2 cellular contexts compared by ENCODE assay signal in the genomic region with DNA sequence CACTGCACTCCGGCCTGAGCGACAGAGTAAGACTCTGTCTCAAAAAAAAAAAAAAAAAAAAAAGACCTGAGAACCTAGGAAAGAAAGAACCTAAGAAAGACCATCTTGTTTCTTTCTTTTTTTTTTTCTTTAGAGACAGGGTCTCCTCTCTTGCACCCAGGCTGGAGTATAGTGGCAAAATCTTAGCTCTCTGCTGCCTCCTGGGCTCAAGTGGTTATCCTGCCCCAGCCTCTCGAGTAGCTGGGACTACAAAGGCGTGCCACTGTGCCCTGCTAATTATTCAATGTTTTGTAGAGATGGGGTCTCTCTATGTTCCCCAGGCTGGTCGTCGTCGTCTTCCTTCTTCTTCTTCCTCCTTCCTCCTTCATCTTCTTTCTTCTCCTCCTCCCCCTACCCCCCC.
TF ChIP-seq lines count a peak whose summit lies in the region.

No MANE protein-coding gene starts in this region.

TF ChIP-seq in GM23338, 12 proteins besides CTCF, POLR2A, EP300 and RAD21:
- TF ChIP-seq NANOG (IDR thresholded peaks at IDR 0.05; ENCODE audit: borderline replicate concordance) (no peak), JUNB (IDR thresholded peaks at IDR 0.05; ENCODE audit: unreplicated experiment) (no peak)

TF ChIP-seq in SK-N-SH, 30 proteins besides CTCF, POLR2A, EP300 and RAD21:
- TF ChIP-seq FOSL2 (IDR thresholded peaks at IDR 0.05; ENCODE audit: borderline replicate concordance, low read depth) (no peak), CHD2 (IDR thresholded peaks at IDR 0.05; ENCODE audit: low read length, partially characterized antibody) (no peak), SMC3 (IDR thresholded peaks at IDR 0.05; ENCODE audit: low read depth, low read length) (no peak), RCOR1 (IDR thresholded peaks at IDR 0.05; ENCODE audit: low read length) (no peak), USF2 (IDR thresholded peaks at IDR 0.05; ENCODE audit: borderline replicate concordance, low read depth, low read length) (no peak), RXRA (IDR thresholded peaks at IDR 0.05; ENCODE audit: borderline replicate concordance, low read depth) (no peak), GABPA (IDR thresholded peaks at IDR 0.05; ENCODE audit: low read depth) (no peak), MAX (IDR thresholded peaks at IDR 0.05; ENCODE audit: low read depth) (no peak), YY1 (IDR thresholded peaks at IDR 0.05; ENCODE audit: low read depth) (no peak), JUND (IDR thresholded peaks at IDR 0.05) (no peak), NFIC (IDR thresholded peaks at IDR 0.05; ENCODE audit: borderline replicate concordance) (no peak), MXI1 (IDR thresholded peaks at IDR 0.05; ENCODE audit: low read depth, low read length) (no peak), FOXJ3 (CRISPR knock-in tag; IDR thresholded peaks at IDR 0.05) (no peak), NRF1 (IDR thresholded peaks at IDR 0.05; ENCODE audit: low read depth, low read length) (no peak)
- TF ChIP-seq, protein P1, sequence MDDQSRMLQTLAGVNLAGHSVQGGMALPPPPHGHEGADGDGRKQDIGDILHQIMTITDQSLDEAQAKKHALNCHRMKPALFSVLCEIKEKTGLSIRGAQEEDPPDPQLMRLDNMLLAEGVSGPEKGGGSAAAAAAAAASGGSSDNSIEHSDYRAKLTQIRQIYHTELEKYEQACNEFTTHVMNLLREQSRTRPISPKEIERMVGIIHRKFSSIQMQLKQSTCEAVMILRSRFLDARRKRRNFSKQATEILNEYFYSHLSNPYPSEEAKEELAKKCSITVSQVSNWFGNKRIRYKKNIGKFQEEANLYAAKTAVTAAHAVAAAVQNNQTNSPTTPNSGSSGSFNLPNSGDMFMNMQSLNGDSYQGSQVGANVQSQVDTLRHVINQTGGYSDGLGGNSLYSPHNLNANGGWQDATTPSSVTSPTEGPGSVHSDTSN (IDR thresholded peaks at IDR 0.05): no peak
- TF ChIP-seq, protein P2, sequence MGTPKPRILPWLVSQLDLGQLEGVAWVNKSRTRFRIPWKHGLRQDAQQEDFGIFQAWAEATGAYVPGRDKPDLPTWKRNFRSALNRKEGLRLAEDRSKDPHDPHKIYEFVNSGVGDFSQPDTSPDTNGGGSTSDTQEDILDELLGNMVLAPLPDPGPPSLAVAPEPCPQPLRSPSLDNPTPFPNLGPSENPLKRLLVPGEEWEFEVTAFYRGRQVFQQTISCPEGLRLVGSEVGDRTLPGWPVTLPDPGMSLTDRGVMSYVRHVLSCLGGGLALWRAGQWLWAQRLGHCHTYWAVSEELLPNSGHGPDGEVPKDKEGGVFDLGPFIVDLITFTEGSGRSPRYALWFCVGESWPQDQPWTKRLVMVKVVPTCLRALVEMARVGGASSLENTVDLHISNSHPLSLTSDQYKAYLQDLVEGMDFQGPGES (IDR thresholded peaks at IDR 0.05; ENCODE audit: low read depth, low read length): no peak
- TF ChIP-seq, protein P3, sequence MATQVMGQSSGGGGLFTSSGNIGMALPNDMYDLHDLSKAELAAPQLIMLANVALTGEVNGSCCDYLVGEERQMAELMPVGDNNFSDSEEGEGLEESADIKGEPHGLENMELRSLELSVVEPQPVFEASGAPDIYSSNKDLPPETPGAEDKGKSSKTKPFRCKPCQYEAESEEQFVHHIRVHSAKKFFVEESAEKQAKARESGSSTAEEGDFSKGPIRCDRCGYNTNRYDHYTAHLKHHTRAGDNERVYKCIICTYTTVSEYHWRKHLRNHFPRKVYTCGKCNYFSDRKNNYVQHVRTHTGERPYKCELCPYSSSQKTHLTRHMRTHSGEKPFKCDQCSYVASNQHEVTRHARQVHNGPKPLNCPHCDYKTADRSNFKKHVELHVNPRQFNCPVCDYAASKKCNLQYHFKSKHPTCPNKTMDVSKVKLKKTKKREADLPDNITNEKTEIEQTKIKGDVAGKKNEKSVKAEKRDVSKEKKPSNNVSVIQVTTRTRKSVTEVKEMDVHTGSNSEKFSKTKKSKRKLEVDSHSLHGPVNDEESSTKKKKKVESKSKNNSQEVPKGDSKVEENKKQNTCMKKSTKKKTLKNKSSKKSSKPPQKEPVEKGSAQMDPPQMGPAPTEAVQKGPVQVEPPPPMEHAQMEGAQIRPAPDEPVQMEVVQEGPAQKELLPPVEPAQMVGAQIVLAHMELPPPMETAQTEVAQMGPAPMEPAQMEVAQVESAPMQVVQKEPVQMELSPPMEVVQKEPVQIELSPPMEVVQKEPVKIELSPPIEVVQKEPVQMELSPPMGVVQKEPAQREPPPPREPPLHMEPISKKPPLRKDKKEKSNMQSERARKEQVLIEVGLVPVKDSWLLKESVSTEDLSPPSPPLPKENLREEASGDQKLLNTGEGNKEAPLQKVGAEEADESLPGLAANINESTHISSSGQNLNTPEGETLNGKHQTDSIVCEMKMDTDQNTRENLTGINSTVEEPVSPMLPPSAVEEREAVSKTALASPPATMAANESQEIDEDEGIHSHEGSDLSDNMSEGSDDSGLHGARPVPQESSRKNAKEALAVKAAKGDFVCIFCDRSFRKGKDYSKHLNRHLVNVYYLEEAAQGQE (IDR thresholded peaks at IDR 0.05; ENCODE audit: low read depth, low read length): no peak
- TF ChIP-seq, protein P4, sequence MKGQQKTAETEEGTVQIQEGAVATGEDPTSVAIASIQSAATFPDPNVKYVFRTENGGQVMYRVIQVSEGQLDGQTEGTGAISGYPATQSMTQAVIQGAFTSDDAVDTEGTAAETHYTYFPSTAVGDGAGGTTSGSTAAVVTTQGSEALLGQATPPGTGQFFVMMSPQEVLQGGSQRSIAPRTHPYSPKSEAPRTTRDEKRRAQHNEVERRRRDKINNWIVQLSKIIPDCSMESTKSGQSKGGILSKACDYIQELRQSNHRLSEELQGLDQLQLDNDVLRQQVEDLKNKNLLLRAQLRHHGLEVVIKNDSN (IDR thresholded peaks at IDR 0.05; ENCODE audit: borderline replicate concordance, low read depth): no peak
